ENCODE assay signal across 20 cellular contexts in the genomic region with DNA sequence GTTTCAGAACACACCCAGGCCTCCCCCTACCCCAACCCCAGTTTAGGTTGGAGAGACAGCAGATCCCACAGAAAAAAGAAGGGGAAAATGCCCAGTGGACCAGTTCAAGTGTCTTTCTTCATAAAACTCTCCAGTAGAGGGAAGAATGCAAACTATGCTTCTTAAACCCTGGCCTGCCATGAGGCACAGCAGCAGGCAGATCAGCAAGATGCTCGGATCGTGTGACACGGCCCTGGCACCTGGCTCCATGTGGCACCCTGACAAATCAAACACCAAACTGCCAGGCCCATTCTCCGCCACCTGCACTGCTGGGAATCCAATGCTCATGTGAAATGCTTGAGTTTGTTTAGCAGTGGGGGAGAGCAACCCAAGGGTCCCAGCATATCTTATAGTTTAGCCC.
DNase-seq lines count a peak whose midpoint lies in the region; ATAC-seq, FAIRE-seq and TF ChIP-seq lines count a peak whose summit lies in the region.
"Had no signal": no experiment of that assay in that cellular context is flagged by ENCODE, and none has a peak within 500 bp of the region (broad histone marks: within the 10 kb centered on the region; RNA-seq: fewer than 3 reads in every experiment).

No MANE protein-coding gene starts in this region.

- no peak overlapping the region for H2BK12ac ChIP-seq in H9 (ENCODE audit: insufficient read length, low read depth, low read length)

- no peak overlapping the region for H2BK5ac ChIP-seq in H9 (ENCODE audit: insufficient read length, low read length)

- no peak overlapping the region for H4K8ac ChIP-seq in H9 (replicated peaks; ENCODE audit: insufficient read length, low read depth, low read length)

- H2BK15ac ChIP-seq in H9 (ENCODE audit: low read depth, low read length) = no peak overlapping the region

- H3K9me3 ChIP-seq in H9 (ENCODE audit: control insufficient read depth, low read depth, low read length) = no peaks in the 10 kb centered on the region
- no peaks in the 10 kb centered on the region for H3K9me3 ChIP-seq in PC-3 (ENCODE audit: low read length)
- H3K9me3 ChIP-seq in pancreas = no peaks in the 10 kb centered on the region
- no peaks in the 10 kb centered on the region for H3K9me3 ChIP-seq in osteoblast (ENCODE audit: low read depth, low read length)
- H3K9me3 ChIP-seq: psoas muscle had no signal

- H3K36me3 ChIP-seq in PC-3 (ENCODE audit: low read depth, low read length) (no peaks in the 10 kb centered on the region), pancreas (no peaks in the 10 kb centered on the region), osteoblast (ENCODE audit: insufficient read depth, low read length) (no peaks in the 10 kb centered on the region)

- H3K79me1 ChIP-seq in H9 (ENCODE audit: insufficient read depth, low read depth, low read length, poor library complexity, severe bottlenecking) = no peaks in the 10 kb centered on the region

- H3K23ac ChIP-seq in H9 (ENCODE audit: insufficient read length, low read depth, low read length) = no peak overlapping the region

- no peak for FAIRE-seq in pancreas (lab: Jason Lieb, UNC)
- FAIRE-seq: GM12878 had no signal

- peaks cover 4 to 9% of the 10 kb centered on the region in 2 experiments; a peak in 3 of 4 replicates for H3K4me1 Mint-ChIP-seq in H9
- H3K4me1 Mint-ChIP-seq: memory B cell had no signal

- H4K5ac ChIP-seq in H9 (ENCODE audit: insufficient read length, low read depth, low read length) = no peak overlapping the region

- no CpG with 5 or more reads among the region's 4 CpGs for WGBS in H9 (ENCODE audit: extremely low coverage, insufficient read length, low lambda C conversion rate)
- WGBS in pancreas, 2 donors = 17 to 19% methylated on average over 4 of the region's 4 CpGs

- H2AFZ ChIP-seq in H9 (ENCODE audit: low read length) = no peak overlapping the region
- no peak overlapping the region for H2AFZ ChIP-seq in PC-3 (ENCODE audit: low read length)
- no peak overlapping the region for H2AFZ ChIP-seq in osteoblast (ENCODE audit: low read length)

- CTCF ChIA-PET in PC-3 (lab: Charles Lee) = no interaction called here

- no peak overlapping the region for H2BK20ac ChIP-seq in H9 (ENCODE audit: low read depth, low read length, poor library complexity, severe bottlenecking)

- H2AK5ac ChIP-seq in H9 (ENCODE audit: insufficient read length, low read length) = no peak overlapping the region

- H3K27ac ChIP-seq in H9 (ENCODE audit: insufficient read length, low read depth, low read length) (no peak overlapping the region), PC-3 (ENCODE audit: low read length) (no peak overlapping the region), pancreas (no peak overlapping the region), osteoblast (ENCODE audit: low read depth, low read length) (no peak overlapping the region)
- H3K27ac ChIP-seq: psoas muscle, RWPE1 had no signal

- no peak overlapping the region for H3K4me3 Mint-ChIP-seq in H9
- H3K4me3 Mint-ChIP-seq: activated naive CD4-positive, alpha-beta T cell treated with anti-CD3 and anti-CD28 coated beads for 36 hours; memory B cell; natural killer cell treated with Interleukin-12 subunit alpha and Interleukin-12 subunit beta and Interleukin-15 and Interleukin-18, amount 100 ng/mL, for 72 hours had no signal

- H3K27ac Mint-ChIP-seq in H9 = no peak overlapping the region
- H3K27ac Mint-ChIP-seq: activated naive CD4-positive, alpha-beta T cell treated with anti-CD3 and anti-CD28 coated beads for 36 hours; memory B cell; natural killer cell treated with Interleukin-12 subunit alpha and Interleukin-12 subunit beta and Interleukin-15 and Interleukin-18, amount 100 ng/mL, for 72 hours had no signal

- H3K4me1 ChIP-seq in H9 (ENCODE audit: insufficient read depth, low read length) = peaks cover 4% of the 10 kb centered on the region; the same call in 1 of the 2 replicates
- 0 out of 2 replicates have a peak, but pooled peaks cover 11% of the 10 kb centered on the region for H3K4me1 ChIP-seq in PC-3 (ENCODE audit: insufficient read depth, low read length)
- no peaks in the 10 kb centered on the region for H3K4me1 ChIP-seq in pancreas
- H3K4me1 ChIP-seq in osteoblast (ENCODE audit: insufficient read depth, low read length) = no peaks in the 10 kb centered on the region
- H3K4me1 ChIP-seq: psoas muscle had no signal

- no peaks in the 10 kb centered on the region for H3K9me2 ChIP-seq in PC-3 (replicated peaks; ENCODE audit: low read length)

- H3K4me3 ChIP-seq in PC-3 (ENCODE audit: low read length) = no peak overlapping the region
- no peak overlapping the region for H3K4me3 ChIP-seq in pancreas
- H3K4me3 ChIP-seq in osteoblast (ENCODE audit: insufficient read depth, low read length) = no peak overlapping the region
- H3K4me3 ChIP-seq: GM12878, psoas muscle had no signal

- H3K4me2 ChIP-seq in H9 (ENCODE audit: insufficient read depth, insufficient read length, low read length) = no peak overlapping the region
- H3K4me2 ChIP-seq in PC-3 (ENCODE audit: low read length) = no peak overlapping the region
- no peak overlapping the region for H3K4me2 ChIP-seq in osteoblast (ENCODE audit: insufficient read depth, low read length)

- H3K36me3 Mint-ChIP-seq in H9 (ENCODE audit: insufficient read depth in 1 of 3, low read depth in 3 of 3) = no peaks in the 10 kb centered on the region
- H3K36me3 Mint-ChIP-seq: memory B cell; natural killer cell treated with Interleukin-12 subunit alpha and Interleukin-12 subunit beta and Interleukin-15 and Interleukin-18, amount 100 ng/mL, for 72 hours had no signal

- H3K18ac ChIP-seq in H9 (ENCODE audit: insufficient read length, low read depth, low read length) = no peak overlapping the region

- H3K27me3 Mint-ChIP-seq in H9 (ENCODE audit: low read depth) = no peaks in the 10 kb centered on the region
- H3K27me3 Mint-ChIP-seq: memory B cell; natural killer cell treated with Interleukin-12 subunit alpha and Interleukin-12 subunit beta and Interleukin-15 and Interleukin-18, amount 100 ng/mL, for 72 hours had no signal

- H4K91ac ChIP-seq in H9 (ENCODE audit: insufficient read length, low read depth, low read length) = no peak overlapping the region

- DNase-seq in H9 = no peak
- DNase-seq in NCI-H2081 (lab: John Stamatoyannopoulos, UW) = peak; percentile 64 to 91
- no peak for DNase-seq in PC-3
- peak; percentile 40 to 68 (median 54) for DNase-seq in pancreas
- no peak for DNase-seq in Kasumi-1 (lab: John Stamatoyannopoulos, UW)
- DNase-seq in osteoblast (ENCODE audit: insufficient read length, low spot score, missing footprints) = no peak
- DNase-seq in activated gamma-delta T cell (lab: John Stamatoyannopoulos, UW) = no peak
- DNase-seq: activated naive CD4-positive, alpha-beta T cell treated with anti-CD3 and anti-CD28 coated beads for 36 hours; activated T-cell treated with anti-CD3 and anti-CD28 coated beads for 4 hours; anterior cingulate cortex; GF-D8; KG1; NCI-H1048; psoas muscle; stimulated activated CD8-positive, alpha-beta memory T cell treated with anti-CD3 and anti-CD28 coated beads, Interleukin-4, amount 100 ng/mL, for 48 hours had no signal

- no peak for TF ChIP-seq CTCF in H9 (conservative IDR thresholded peaks at IDR 0.05)
- TF ChIP-seq CTCF in PC-3 (conservative IDR thresholded peaks at IDR 0.05; ENCODE audit: low read depth, low read length) = no peak; the same call in 1 of the 2 replicates
- no peak for TF ChIP-seq CTCF in pancreas (IDR thresholded peaks at IDR 0.05)
- no peak for TF ChIP-seq CTCF in osteoblast (IDR thresholded peaks at IDR 0.05; ENCODE audit: extremely low read depth, low read depth, low read length)

- BruUV-seq in PC-3 (replicated peaks; lab: Mats Ljungman, UMichigan) = no TSS peak

- no peaks in the 10 kb centered on the region for H3K79me2 ChIP-seq in H9 (ENCODE audit: insufficient read depth, low read length)
- no peaks in the 10 kb centered on the region for H3K79me2 ChIP-seq in PC-3 (ENCODE audit: low read length)
- no peaks in the 10 kb centered on the region for H3K79me2 ChIP-seq in osteoblast (ENCODE audit: insufficient read depth, low read length)

- POLR2A ChIA-PET in PC-3 (lab: Charles Lee; ENCODE audit: unreplicated experiment) = no interaction called here

- H3K9ac ChIP-seq in H9 (ENCODE audit: extremely low read depth, insufficient read length, low read length) (no peak overlapping the region), PC-3 (ENCODE audit: low read length) (no peak overlapping the region)

- H3T11ph ChIP-seq in H9 (ENCODE audit: low read length) = no peak overlapping the region

- H4K20me1 ChIP-seq in H9 (ENCODE audit: control insufficient read depth, insufficient read depth, insufficient read length) = no peaks in the 10 kb centered on the region
- no peaks in the 10 kb centered on the region for H4K20me1 ChIP-seq in PC-3 (ENCODE audit: low read length)
- no peaks in the 10 kb centered on the region for H4K20me1 ChIP-seq in osteoblast (ENCODE audit: insufficient read depth, low read length)

- H3K27me3 ChIP-seq in H9 (ENCODE audit: insufficient read depth, low read length) (no peaks in the 10 kb centered on the region), PC-3 (ENCODE audit: low read length) (no peaks in the 10 kb centered on the region), pancreas (no peaks in the 10 kb centered on the region), osteoblast (ENCODE audit: insufficient read depth, low read length) (peaks cover 18% of the 10 kb centered on the region)

- H3K9me3 Mint-ChIP-seq in H9 = no peaks in the 10 kb centered on the region
- H3K9me3 Mint-ChIP-seq: activated naive CD4-positive, alpha-beta T cell treated with anti-CD3 and anti-CD28 coated beads for 36 hours; memory B cell; natural killer cell treated with Interleukin-12 subunit alpha and Interleukin-12 subunit beta and Interleukin-15 and Interleukin-18, amount 100 ng/mL, for 72 hours had no signal

- no peaks in the 10 kb centered on the region for H3K23me2 ChIP-seq in H9 (ENCODE audit: insufficient read length, low read depth, low read length, poor library complexity, severe bottlenecking)

- H3K14ac ChIP-seq in H9 (ENCODE audit: insufficient read depth, low read length) = peak overlapping the region; percentile 5; the same call in 1 of the 2 replicates

- no peaks in the 10 kb centered on the region for H3F3A ChIP-seq in PC-3 (ENCODE audit: low read length, unreplicated experiment)

- peak; percentile 53; the same call in 1 of the 2 replicates for ATAC-seq in PC-3
- ATAC-seq in pancreas = peak; percentile 55 to 86 (median 74)
- no peak for ATAC-seq in GM19023 (IDR thresholded peaks at IDR 0.05; ENCODE audit: unreplicated experiment)
- ATAC-seq: GM12878; natural killer cell treated with Interleukin-12 subunit alpha and Interleukin-12 subunit beta and Interleukin-15 and Interleukin-18, amount 100 ng/mL, for 72 hours; psoas muscle had no signal

- H3K4ac ChIP-seq in H9 (ENCODE audit: low read depth, low read length) = no peak overlapping the region

- intact Hi-C loops in PC-3 (cut with micrococcal nuclease) = no loop called here
- intact Hi-C loops in pancreas (cut with DNase I) = no loop called here

- no peak overlapping the region for H2BK120ac ChIP-seq in H9 (ENCODE audit: low read depth, low read length, poor library complexity, severe bottlenecking)

- no peak overlapping the region for H3K56ac ChIP-seq in H9 (ENCODE audit: insufficient read length, low read depth, low read length)

Comparison
In these comparisons a context has a peak if more than half of its experiments do, and no peak if none do; other contexts are left out.
1. DNase-seq: peak in NCI-H2081 (2 of 2) and pancreas (6 of 6); none in H9 (single experiment), PC-3 (single experiment), Kasumi-1 (0 of 2), osteoblast (single experiment) and activated gamma-delta T cell (single experiment).